Comparison of ENCODE assay signal across 1 cellular context in the genomic region with DNA sequence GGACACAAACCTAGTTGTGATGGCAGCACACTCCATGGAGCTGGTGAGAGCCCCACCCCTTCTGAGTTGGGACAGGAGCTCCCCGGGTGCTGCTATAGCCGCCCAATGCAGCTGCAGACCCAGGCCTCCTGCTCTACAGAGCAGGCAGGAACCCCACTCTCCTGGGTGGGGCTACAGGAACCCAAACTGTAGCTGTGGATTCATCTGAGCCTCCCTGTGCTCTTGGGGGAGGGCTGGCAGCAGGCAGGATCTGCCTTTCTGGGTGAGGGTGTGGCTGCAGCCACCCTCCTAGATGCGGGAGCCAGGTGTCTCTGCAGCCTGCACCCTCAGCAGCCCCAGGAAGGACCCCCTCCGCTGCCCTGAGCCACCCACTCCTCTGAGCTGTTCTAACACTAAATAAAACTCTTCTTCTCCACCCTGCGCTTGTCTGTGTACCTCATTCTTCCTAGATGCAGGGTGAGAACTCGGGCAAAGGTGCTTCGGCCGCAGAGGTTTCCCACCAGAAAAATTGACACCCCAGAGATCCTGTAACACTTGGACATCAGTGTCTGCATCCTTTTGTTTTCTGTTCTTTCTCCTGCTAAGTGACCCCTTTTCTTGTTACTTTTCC.
TF ChIP-seq lines count a peak whose summit lies in the region.

No MANE protein-coding gene starts in this region.

TF ChIP-seq in SK-N-SH treated with all-trans-retinoic acid at 6 μM for 48 hours, 23 proteins besides CTCF, POLR2A, EP300 and RAD21 (continued from another document):
- TF ChIP-seq, protein P1, sequence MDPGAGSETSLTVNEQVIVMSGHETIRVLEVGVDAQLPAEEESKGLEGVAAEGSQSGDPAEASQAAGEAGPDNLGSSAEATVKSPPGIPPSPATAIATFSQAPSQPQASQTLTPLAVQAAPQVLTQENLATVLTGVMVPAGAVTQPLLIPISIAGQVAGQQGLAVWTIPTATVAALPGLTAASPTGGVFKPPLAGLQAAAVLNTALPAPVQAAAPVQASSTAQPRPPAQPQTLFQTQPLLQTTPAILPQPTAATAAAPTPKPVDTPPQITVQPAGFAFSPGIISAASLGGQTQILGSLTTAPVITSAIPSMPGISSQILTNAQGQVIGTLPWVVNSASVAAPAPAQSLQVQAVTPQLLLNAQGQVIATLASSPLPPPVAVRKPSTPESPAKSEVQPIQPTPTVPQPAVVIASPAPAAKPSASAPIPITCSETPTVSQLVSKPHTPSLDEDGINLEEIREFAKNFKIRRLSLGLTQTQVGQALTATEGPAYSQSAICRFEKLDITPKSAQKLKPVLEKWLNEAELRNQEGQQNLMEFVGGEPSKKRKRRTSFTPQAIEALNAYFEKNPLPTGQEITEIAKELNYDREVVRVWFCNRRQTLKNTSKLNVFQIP (CRISPR knock-in tag; IDR thresholded peaks at IDR 0.05; ENCODE audit: borderline replicate concordance, low read depth) = no peak
- TF ChIP-seq, protein P2, sequence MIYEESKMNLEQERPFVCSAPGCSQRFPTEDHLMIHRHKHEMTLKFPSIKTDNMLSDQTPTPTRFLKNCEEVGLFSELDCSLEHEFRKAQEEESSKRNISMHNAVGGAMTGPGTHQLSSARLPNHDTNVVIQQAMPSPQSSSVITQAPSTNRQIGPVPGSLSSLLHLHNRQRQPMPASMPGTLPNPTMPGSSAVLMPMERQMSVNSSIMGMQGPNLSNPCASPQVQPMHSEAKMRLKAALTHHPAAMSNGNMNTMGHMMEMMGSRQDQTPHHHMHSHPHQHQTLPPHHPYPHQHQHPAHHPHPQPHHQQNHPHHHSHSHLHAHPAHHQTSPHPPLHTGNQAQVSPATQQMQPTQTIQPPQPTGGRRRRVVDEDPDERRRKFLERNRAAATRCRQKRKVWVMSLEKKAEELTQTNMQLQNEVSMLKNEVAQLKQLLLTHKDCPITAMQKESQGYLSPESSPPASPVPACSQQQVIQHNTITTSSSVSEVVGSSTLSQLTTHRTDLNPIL (CRISPR knock-in tag; IDR thresholded peaks at IDR 0.05; ENCODE audit: low read depth) = no peak
- no peak for TF ChIP-seq ZFP3 (CRISPR knock-in tag; IDR thresholded peaks at IDR 0.05)
